In genomic region chr9:94135222-94135621, GRCh38 we compare ENCODE assay signal across 12 cellular contexts. TPM values are rescaled to one million over a fixed set of nuclear protein-coding genes. Genes with fewer than 3 reads are reported as not detected.
DNase-seq lines count a peak whose midpoint lies in the region; ATAC-seq and TF ChIP-seq lines count a peak whose summit lies in the region.
"Had no signal": no experiment of that assay in that cellular context is flagged by ENCODE, and none has a peak within 500 bp of the region (broad histone marks: within the 10 kb centered on the region; RNA-seq: fewer than 3 reads in every experiment).

No MANE protein-coding gene starts in this region.

- no peak overlapping the region for H3K27ac ChIP-seq in neuronal stem cell (replicated peaks; ENCODE audit: low read length)
- H3K27ac ChIP-seq: BLaER1 treated with 17β-estradiol and CSF1 and Interleukin-3, amounts not matched to agents 10 nM and 100 nM had no signal

- H3K27me3 ChIP-seq in neuronal stem cell (ENCODE audit: control insufficient read depth in 3 of 3, insufficient read depth in 3 of 3, low read depth in 1 of 3, low read length in 3 of 3): no peaks in the 10 kb centered on the region
- H3K27me3 ChIP-seq: BLaER1 treated with 17β-estradiol and CSF1 and Interleukin-3, amounts not matched to agents 10 nM and 100 nM had no signal

- no peaks in the 10 kb centered on the region for H3K36me3 ChIP-seq in neuronal stem cell (replicated peaks in 1 of 2; ENCODE audit: control insufficient read depth in 2 of 2, insufficient read depth in 2 of 2, low read length in 2 of 2)
- H3K36me3 ChIP-seq: BLaER1 treated with 17β-estradiol and CSF1 and Interleukin-3, amounts not matched to agents 10 nM and 100 nM had no signal

- H2BK15ac ChIP-seq in neuronal stem cell (ENCODE audit: low read length): no peak overlapping the region

- TF ChIP-seq CTCF in fibroblast of villous mesenchyme (IDR thresholded peaks at IDR 0.05; ENCODE audit: insufficient read depth, low read depth, low read length): no peak

- H2AK5ac ChIP-seq in neuronal stem cell (ENCODE audit: low read depth, low read length): no peak overlapping the region

- no peak overlapping the region for H4K91ac ChIP-seq in neuronal stem cell (ENCODE audit: low read depth, low read length, poor library complexity)

- H3K9me3 ChIP-seq in neuronal stem cell (replicated peaks in 1 of 2; ENCODE audit: control insufficient read depth in 2 of 2, insufficient read depth in 1 of 2, low read depth in 1 of 2, low read length in 2 of 2): no peaks in the 10 kb centered on the region

- peaks cover 2 to 5% of the 10 kb centered on the region in 2 donors for H3K4me1 ChIP-seq in neuronal stem cell (ENCODE audit: control insufficient read depth in 2 of 2, insufficient read depth in 1 of 2, low read depth in 1 of 2, low read length in 2 of 2)
- H3K4me1 ChIP-seq: BLaER1 treated with 17β-estradiol and CSF1 and Interleukin-3, amounts not matched to agents 10 nM and 100 nM had no signal

- no CpG with 5 or more reads among the region's 3 CpGs for WGBS in neuronal stem cell (ENCODE audit: extremely low coverage in 2 of 2, insufficient read length in 2 of 2, insufficient replicate concordance in 1 of 2), 2 donors

- H2BK12ac ChIP-seq in neuronal stem cell (ENCODE audit: low read length): no peak overlapping the region

- H2AFZ ChIP-seq in neuronal stem cell (ENCODE audit: low read length): no peak overlapping the region

- no peak overlapping the region for H3K18ac ChIP-seq in neuronal stem cell (ENCODE audit: low read length)

- H3K4ac ChIP-seq in neuronal stem cell (ENCODE audit: low read length): no peak overlapping the region

- H3K4me3 ChIP-seq in fibroblast of villous mesenchyme (ENCODE audit: low read depth, low read length) (no peak overlapping the region), neuronal stem cell (ENCODE audit: low read length in 2 of 2) (no peak overlapping the region)
- H3K4me3 ChIP-seq: BLaER1 treated with 17β-estradiol and CSF1 and Interleukin-3, amounts not matched to agents 10 nM and 100 nM had no signal

- H3K79me1 ChIP-seq in neuronal stem cell (ENCODE audit: low read depth, low read length): no peaks in the 10 kb centered on the region

- H2BK120ac ChIP-seq in neuronal stem cell (ENCODE audit: low read depth, low read length): no peak overlapping the region

- H3K23ac ChIP-seq in neuronal stem cell (ENCODE audit: low read depth, low read length, poor library complexity): no peak overlapping the region

- H2BK5ac ChIP-seq in neuronal stem cell (ENCODE audit: low read length): no peak overlapping the region

- H3K9ac ChIP-seq in neuronal stem cell (ENCODE audit: low read depth, low read length, poor library complexity): no peak overlapping the region
- H3K9ac ChIP-seq: BLaER1 treated with 17β-estradiol and CSF1 and Interleukin-3, amounts not matched to agents 10 nM and 100 nM had no signal

- no peak for ATAC-seq in HG03432 (IDR thresholded peaks at IDR 0.05; ENCODE audit: unreplicated experiment)
- ATAC-seq: activated T-cell treated with anti-CD3 and anti-CD28 coated beads, Interleukin-2, amount 50 U/mL, for 4 hours had no signal

- no peak overlapping the region for H3K14ac ChIP-seq in neuronal stem cell (ENCODE audit: low read length)

- peak; percentile 72 for DNase-seq in AG08395 (ENCODE audit: low spot score)
- peak; percentile 99 for DNase-seq in amniotic epithelial cell (ENCODE audit: low read depth)
- peak; percentile 99 for DNase-seq in fibroblast of villous mesenchyme (ENCODE audit: low read depth)
- DNase-seq in pons (ENCODE audit: low spot score): peak; percentile 43
- DNase-seq in DMS114 treated with DMSO at 0.1 percent for 48 hours (lab: John Stamatoyannopoulos, UW; ENCODE audit: unreplicated experiment): no peak
- no peak for DNase-seq in neuronal stem cell (ENCODE audit: low spot score)
- DNase-seq in occipital lobe (lab: John Stamatoyannopoulos, UW): no peak
- DNase-seq: activated T-cell treated with anti-CD3 and anti-CD28 coated beads, Interleukin-2, amount 50 U/mL, for 4 hours; stimulated activated CD4-positive, alpha-beta T cell treated with anti-CD3 and anti-CD28 coated beads, Interleukin-4, amount 100 ng/mL, for 1 hour; T1000 had no signal

- H4K8ac ChIP-seq in neuronal stem cell (ENCODE audit: low read depth, low read length): no peak overlapping the region

- no peak overlapping the region for H3K4me2 ChIP-seq in neuronal stem cell (ENCODE audit: insufficient read depth, low read length, poor library complexity, severe bottlenecking)
- H3K4me2 ChIP-seq: BLaER1 treated with 17β-estradiol and CSF1 and Interleukin-3, amounts not matched to agents 10 nM and 100 nM had no signal

RNA-seq across cellular contexts. Expression of gene PTPDC1, which starts 51.0 kb away (rescaled TPM):
- total RNA-seq in fibroblast of villous mesenchyme: 7.8 and 11.9 TPM in 2 replicates
- 4.8 TPM for polyA plus RNA-seq in neuronal stem cell (2013, experiment 1 of 2)
- polyA plus RNA-seq in neuronal stem cell (2013, experiment 2 of 2): 5.3 TPM
- 20.0 TPM for total RNA-seq in occipital lobe

Comparison
In these comparisons a context has a peak if more than half of its experiments do, and no peak if none do; other contexts are left out.
1. DNase-seq: peak in AG08395 (single experiment), amniotic epithelial cell (single experiment), fibroblast of villous mesenchyme (single experiment) and pons (single experiment); none in DMS114 treated with DMSO at 0.1 percent for 48 hours (single experiment), neuronal stem cell (single experiment) and occipital lobe (single experiment).